ENCODE assay signal across 8 cellular contexts in the genomic region with DNA sequence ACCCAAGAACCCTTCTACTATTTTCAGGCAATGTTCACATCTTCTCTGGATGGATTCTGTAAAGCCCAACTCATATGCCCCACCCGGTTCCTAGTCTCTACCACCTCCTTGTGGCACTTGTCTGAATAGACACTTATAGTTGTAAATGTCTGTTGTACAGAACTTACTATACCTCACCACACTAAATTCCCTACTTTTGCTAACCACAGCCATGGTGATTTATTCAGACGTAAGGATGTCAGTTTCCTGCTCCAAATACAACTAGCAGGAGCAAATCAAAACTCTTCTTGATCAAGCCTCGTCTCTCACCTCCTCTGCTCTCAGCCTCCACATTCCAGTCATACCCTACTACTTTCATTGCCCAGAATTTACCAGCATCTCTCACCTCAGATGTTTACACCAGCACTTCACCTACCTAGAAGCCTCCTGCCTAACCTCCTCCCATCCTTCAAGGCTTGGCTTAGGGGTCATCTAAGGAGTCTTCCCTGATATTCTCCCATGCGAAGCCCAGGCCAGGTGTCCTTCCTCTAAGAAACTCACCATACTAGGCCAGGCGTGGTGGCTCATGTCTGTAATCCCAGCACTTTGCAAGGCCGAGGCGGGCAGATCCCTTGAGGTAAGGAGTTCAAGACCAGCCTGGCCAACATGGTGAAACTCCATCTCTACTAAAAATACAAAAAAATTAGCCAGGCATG.
DNase-seq lines count a peak whose midpoint lies in the region; ATAC-seq and TF ChIP-seq lines count a peak whose summit lies in the region.

No MANE protein-coding gene starts in this region.

- no TSS peak for BruUV-seq in Caco-2 (replicated peaks; lab: Mats Ljungman, UMichigan)

- peak in 1 of 2 experiments; percentile 56 for DNase-seq in Caco-2
- DNase-seq in NCI-H774 (lab: John Stamatoyannopoulos, UW) = peak; percentile 19
- no peak for DNase-seq in ascending aorta (ENCODE audit: low spot score in 2 of 2)
- DNase-seq in inferior parietal cortex (ENCODE audit: extremely low spot score) = peak; percentile 43
- no peak for DNase-seq in testis
- DNase-seq in activated CD4-positive, CD25-positive, alpha-beta regulatory T cell treated with anti-CD3 and anti-CD28 coated beads, Interleukin-2, amount 50 U/mL, for 72 hours = no peak

- ATAC-seq in GM21528 (IDR thresholded peaks at IDR 0.05; ENCODE audit: low FRiP score, unreplicated experiment) = peak; percentile 36
- no peak for ATAC-seq in HG03342 (IDR thresholded peaks at IDR 0.05; ENCODE audit: unreplicated experiment)

- H3K9me3 Mint-ChIP-seq in Caco-2 (ENCODE audit: unreplicated experiment) = no peaks in the 10 kb centered on the region

- H3K9me3 ChIP-seq in Caco-2 (no peaks in the 10 kb centered on the region), ascending aorta (no peaks in the 10 kb centered on the region), testis (no peaks in the 10 kb centered on the region)

- H3K27ac ChIP-seq in ascending aorta (no peak overlapping the region), testis (no peak overlapping the region)

- WGBS in testis, 2 donors = 81 to 89% methylated on average over 7 of the region's 7 CpGs

- H3K36me3 Mint-ChIP-seq in Caco-2 (ENCODE audit: insufficient read depth, unreplicated experiment) = peaks cover 5% of the 10 kb centered on the region

- intact Hi-C loops in Caco-2 (cut with micrococcal nuclease; ENCODE audit: unreplicated experiment) (loop anchor here (1.0 to 5.0 kb wide), 4 partner anchors 59 to 223 kb away; no protein-coding TSS in a partner anchor), ascending aorta (cut with DNase I) (loop anchor here (2.0 kb wide), 1 partner anchor 223 kb away; no protein-coding TSS in a partner anchor), testis (cut with DNase I; ENCODE audit: low total_unique reads) (no loop called here)

- no peaks in the 10 kb centered on the region for H3K36me3 ChIP-seq in Caco-2 (ENCODE audit: control insufficient read depth, insufficient read depth, low read length)
- no peaks in the 10 kb centered on the region for H3K36me3 ChIP-seq in ascending aorta
- H3K36me3 ChIP-seq in testis (ENCODE audit: low read depth, missing control alignments) = no peaks in the 10 kb centered on the region

- peaks cover 27% of the 10 kb centered on the region for H3K4me1 ChIP-seq in Caco-2
- H3K4me1 ChIP-seq in ascending aorta = peaks cover 0 to 9% of the 10 kb centered on the region in 2 donors
- H3K4me1 ChIP-seq in testis = peaks cover 8% of the 10 kb centered on the region

- TF ChIP-seq CTCF in Caco-2 (IDR thresholded peaks at IDR 0.05; ENCODE audit: insufficient read depth in 1 of 2, low read depth in 1 of 2, low read length in 1 of 2, severe bottlenecking in 1 of 2, unreplicated experiment in 1 of 2) (peak; percentile 49 to 73), ascending aorta (IDR thresholded peaks at IDR 0.05) (peak; percentile 19 to 50 (median 31)), testis (IDR thresholded peaks at IDR 0.05) (peak; percentile 25 to 43 (median 26))

- H3K27me3 Mint-ChIP-seq in Caco-2 (ENCODE audit: insufficient read depth, unreplicated experiment) = no peaks in the 10 kb centered on the region

- POLR2A ChIA-PET in Caco-2 (lab: Charles Lee) = no interaction called here

- CTCF ChIA-PET in Caco-2 (lab: Charles Lee) = interaction anchor here (1.7 kb wide), 1 partner anchor 73 kb away, joined by 7 read pairs; no protein-coding TSS in a partner anchor

- peaks cover 37% of the 10 kb centered on the region for H3K4me1 Mint-ChIP-seq in Caco-2 (ENCODE audit: low read depth, unreplicated experiment)

- H3K27ac Mint-ChIP-seq in Caco-2 (ENCODE audit: unreplicated experiment) = peak overlapping the region; percentile 29

- H3K27me3 ChIP-seq in Caco-2 (replicated peaks; ENCODE audit: control insufficient read depth, insufficient read depth, low read length) (no peaks in the 10 kb centered on the region), ascending aorta (no peaks in the 10 kb centered on the region), testis (no peaks in the 10 kb centered on the region)

- no peak overlapping the region for H3K4me3 ChIP-seq in Caco-2 (ENCODE audit: low read depth, low read length)
- no peak overlapping the region for H3K4me3 ChIP-seq in ascending aorta
- no peak overlapping the region for H3K4me3 ChIP-seq in testis

- H3K4me3 Mint-ChIP-seq in Caco-2 (ENCODE audit: unreplicated experiment) = no peak overlapping the region

- TF ChIP-seq POLR2A in testis (IDR thresholded peaks at IDR 0.05) = no peak

Comparison
In these comparisons a context has a peak if more than half of its experiments do, and no peak if none do; other contexts are left out.
1. DNase-seq: peak in NCI-H774 (single experiment) and inferior parietal cortex (single experiment); none in ascending aorta (0 of 2), testis (single experiment) and activated CD4-positive, CD25-positive, alpha-beta regulatory T cell treated with anti-CD3 and anti-CD28 coated beads, Interleukin-2, amount 50 U/mL, for 72 hours (single experiment).
2. Peak in every context shown above with its lines, with median percentiles within 50 percentile points of each other: CTCF ChIP-seq.